Comparison of ENCODE assay signal across 1 cellular context in the genomic region with DNA sequence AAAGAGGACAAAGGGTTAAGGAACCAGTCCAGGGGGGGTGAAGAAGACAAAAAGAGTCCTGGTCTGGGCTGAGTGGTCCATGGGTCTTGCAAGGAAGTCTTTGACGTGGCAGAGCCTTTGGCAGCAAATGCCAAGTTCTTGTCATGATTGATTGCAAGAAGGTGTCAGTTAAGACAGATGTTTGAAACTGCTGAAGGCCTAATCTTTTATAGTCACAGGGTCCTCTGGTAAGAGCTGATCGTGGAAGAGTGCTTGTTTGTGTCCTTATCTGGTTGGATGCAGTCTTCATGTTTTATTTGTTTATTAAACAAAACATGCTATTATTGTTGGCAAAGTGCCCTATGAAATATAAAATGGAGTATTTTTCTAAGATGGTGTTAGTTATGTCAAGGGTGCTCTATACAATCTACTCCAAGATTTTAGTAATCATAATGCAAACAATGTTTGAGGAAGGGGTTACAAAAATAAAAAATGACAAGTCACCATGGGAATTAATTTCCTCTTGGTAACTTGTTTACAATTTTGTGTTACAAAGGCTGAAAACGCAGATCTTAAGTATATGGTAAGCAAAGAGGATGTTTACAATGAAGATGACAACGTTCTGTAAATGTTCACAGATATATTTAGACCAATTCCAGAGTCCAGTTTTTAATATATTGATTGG.
TF ChIP-seq lines count a peak whose summit lies in the region.

No MANE protein-coding gene starts in this region.

TF ChIP-seq in K562, 482 proteins besides CTCF, POLR2A, EP300 and RAD21 (continued from another document and continues in another):
- TF ChIP-seq, protein P1, sequence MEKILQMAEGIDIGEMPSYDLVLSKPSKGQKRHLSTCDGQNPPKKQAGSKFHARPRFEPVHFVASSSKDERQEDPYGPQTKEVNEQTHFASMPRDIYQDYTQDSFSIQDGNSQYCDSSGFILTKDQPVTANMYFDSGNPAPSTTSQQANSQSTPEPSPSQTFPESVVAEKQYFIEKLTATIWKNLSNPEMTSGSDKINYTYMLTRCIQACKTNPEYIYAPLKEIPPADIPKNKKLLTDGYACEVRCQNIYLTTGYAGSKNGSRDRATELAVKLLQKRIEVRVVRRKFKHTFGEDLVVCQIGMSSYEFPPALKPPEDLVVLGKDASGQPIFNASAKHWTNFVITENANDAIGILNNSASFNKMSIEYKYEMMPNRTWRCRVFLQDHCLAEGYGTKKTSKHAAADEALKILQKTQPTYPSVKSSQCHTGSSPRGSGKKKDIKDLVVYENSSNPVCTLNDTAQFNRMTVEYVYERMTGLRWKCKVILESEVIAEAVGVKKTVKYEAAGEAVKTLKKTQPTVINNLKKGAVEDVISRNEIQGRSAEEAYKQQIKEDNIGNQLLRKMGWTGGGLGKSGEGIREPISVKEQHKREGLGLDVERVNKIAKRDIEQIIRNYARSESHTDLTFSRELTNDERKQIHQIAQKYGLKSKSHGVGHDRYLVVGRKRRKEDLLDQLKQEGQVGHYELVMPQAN (IDR thresholded peaks at IDR 0.05; ENCODE audit: borderline replicate concordance) = no peak
- TF ChIP-seq, protein P2, sequence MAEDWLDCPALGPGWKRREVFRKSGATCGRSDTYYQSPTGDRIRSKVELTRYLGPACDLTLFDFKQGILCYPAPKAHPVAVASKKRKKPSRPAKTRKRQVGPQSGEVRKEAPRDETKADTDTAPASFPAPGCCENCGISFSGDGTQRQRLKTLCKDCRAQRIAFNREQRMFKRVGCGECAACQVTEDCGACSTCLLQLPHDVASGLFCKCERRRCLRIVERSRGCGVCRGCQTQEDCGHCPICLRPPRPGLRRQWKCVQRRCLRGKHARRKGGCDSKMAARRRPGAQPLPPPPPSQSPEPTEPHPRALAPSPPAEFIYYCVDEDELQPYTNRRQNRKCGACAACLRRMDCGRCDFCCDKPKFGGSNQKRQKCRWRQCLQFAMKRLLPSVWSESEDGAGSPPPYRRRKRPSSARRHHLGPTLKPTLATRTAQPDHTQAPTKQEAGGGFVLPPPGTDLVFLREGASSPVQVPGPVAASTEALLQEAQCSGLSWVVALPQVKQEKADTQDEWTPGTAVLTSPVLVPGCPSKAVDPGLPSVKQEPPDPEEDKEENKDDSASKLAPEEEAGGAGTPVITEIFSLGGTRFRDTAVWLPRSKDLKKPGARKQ (CRISPR knock-in tag; IDR thresholded peaks at IDR 0.05) = no peak
- TF ChIP-seq, protein P3, sequence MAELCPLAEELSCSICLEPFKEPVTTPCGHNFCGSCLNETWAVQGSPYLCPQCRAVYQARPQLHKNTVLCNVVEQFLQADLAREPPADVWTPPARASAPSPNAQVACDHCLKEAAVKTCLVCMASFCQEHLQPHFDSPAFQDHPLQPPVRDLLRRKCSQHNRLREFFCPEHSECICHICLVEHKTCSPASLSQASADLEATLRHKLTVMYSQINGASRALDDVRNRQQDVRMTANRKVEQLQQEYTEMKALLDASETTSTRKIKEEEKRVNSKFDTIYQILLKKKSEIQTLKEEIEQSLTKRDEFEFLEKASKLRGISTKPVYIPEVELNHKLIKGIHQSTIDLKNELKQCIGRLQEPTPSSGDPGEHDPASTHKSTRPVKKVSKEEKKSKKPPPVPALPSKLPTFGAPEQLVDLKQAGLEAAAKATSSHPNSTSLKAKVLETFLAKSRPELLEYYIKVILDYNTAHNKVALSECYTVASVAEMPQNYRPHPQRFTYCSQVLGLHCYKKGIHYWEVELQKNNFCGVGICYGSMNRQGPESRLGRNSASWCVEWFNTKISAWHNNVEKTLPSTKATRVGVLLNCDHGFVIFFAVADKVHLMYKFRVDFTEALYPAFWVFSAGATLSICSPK (IDR thresholded peaks at IDR 0.05; ENCODE audit: borderline replicate concordance) = no peak
- TF ChIP-seq GTF2E2 (tag; IDR thresholded peaks at IDR 0.05) = no peak
- TF ChIP-seq NR0B1 (IDR thresholded peaks at IDR 0.05; ENCODE audit: partially characterized antibody) = no peak
- no peak for TF ChIP-seq EHMT2 (IDR thresholded peaks at IDR 0.05)
- TF ChIP-seq SRSF9 (IDR thresholded peaks at IDR 0.05; ENCODE audit: borderline replicate concordance, low read depth, low read length) = no peak
- no peak for TF ChIP-seq TAF7 (tag; IDR thresholded peaks at IDR 0.05)
- TF ChIP-seq YBX1 (IDR thresholded peaks at IDR 0.05) = no peak
- TF ChIP-seq PPARD (CRISPR knock-in tag; IDR thresholded peaks at IDR 0.05) = no peak
- TF ChIP-seq TFAM (CRISPR knock-in tag; conservative IDR thresholded peaks at IDR 0.05) = no peak
- TF ChIP-seq TAF1 (IDR thresholded peaks at IDR 0.05; ENCODE audit: control insufficient read depth, extremely low read depth, insufficient read depth, low read length, severe bottlenecking) = no peak
- no peak for TF ChIP-seq RBM17 (IDR thresholded peaks at IDR 0.05; ENCODE audit: borderline replicate concordance, low read depth, low read length)
- TF ChIP-seq, protein P4, sequence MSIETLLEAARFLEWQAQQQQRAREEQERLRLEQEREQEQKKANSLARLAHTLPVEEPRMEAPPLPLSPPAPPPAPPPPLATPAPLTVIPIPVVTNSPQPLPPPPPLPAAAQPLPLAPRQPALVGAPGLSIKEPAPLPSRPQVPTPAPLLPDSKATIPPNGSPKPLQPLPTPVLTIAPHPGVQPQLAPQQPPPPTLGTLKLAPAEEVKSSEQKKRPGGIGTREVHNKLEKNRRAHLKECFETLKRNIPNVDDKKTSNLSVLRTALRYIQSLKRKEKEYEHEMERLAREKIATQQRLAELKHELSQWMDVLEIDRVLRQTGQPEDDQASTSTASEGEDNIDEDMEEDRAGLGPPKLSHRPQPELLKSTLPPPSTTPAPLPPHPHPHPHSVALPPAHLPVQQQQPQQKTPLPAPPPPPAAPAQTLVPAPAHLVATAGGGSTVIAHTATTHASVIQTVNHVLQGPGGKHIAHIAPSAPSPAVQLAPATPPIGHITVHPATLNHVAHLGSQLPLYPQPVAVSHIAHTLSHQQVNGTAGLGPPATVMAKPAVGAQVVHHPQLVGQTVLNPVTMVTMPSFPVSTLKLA (conservative IDR thresholded peaks at IDR 0.05) = no peak
- peak; percentile 56 for TF ChIP-seq TEAD4 (IDR thresholded peaks at IDR 0.05; ENCODE audit: low read length)
- no peak for TF ChIP-seq TEAD4 (CRISPR knock-in tag; IDR thresholded peaks at IDR 0.05; ENCODE audit: borderline replicate concordance)
- TF ChIP-seq, protein P5, sequence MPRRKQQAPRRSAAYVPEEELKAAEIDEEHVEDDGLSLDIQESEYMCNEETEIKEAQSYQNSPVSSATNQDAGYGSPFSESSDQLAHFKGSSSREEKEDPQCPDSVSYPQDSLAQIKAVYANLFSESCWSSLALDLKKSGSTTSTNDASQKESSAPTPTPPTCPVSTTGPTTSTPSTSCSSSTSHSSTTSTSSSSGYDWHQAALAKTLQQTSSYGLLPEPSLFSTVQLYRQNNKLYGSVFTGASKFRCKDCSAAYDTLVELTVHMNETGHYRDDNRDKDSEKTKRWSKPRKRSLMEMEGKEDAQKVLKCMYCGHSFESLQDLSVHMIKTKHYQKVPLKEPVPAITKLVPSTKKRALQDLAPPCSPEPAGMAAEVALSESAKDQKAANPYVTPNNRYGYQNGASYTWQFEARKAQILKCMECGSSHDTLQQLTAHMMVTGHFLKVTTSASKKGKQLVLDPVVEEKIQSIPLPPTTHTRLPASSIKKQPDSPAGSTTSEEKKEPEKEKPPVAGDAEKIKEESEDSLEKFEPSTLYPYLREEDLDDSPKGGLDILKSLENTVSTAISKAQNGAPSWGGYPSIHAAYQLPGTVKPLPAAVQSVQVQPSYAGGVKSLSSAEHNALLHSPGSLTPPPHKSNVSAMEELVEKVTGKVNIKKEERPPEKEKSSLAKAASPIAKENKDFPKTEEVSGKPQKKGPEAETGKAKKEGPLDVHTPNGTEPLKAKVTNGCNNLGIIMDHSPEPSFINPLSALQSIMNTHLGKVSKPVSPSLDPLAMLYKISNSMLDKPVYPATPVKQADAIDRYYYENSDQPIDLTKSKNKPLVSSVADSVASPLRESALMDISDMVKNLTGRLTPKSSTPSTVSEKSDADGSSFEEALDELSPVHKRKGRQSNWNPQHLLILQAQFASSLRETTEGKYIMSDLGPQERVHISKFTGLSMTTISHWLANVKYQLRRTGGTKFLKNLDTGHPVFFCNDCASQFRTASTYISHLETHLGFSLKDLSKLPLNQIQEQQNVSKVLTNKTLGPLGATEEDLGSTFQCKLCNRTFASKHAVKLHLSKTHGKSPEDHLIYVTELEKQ (CRISPR knock-in tag; IDR thresholded peaks at IDR 0.05) = no peak
- TF ChIP-seq E2F8 (IDR thresholded peaks at IDR 0.05; ENCODE audit: low read depth, partially characterized antibody) = no peak
- TF ChIP-seq, protein P6, sequence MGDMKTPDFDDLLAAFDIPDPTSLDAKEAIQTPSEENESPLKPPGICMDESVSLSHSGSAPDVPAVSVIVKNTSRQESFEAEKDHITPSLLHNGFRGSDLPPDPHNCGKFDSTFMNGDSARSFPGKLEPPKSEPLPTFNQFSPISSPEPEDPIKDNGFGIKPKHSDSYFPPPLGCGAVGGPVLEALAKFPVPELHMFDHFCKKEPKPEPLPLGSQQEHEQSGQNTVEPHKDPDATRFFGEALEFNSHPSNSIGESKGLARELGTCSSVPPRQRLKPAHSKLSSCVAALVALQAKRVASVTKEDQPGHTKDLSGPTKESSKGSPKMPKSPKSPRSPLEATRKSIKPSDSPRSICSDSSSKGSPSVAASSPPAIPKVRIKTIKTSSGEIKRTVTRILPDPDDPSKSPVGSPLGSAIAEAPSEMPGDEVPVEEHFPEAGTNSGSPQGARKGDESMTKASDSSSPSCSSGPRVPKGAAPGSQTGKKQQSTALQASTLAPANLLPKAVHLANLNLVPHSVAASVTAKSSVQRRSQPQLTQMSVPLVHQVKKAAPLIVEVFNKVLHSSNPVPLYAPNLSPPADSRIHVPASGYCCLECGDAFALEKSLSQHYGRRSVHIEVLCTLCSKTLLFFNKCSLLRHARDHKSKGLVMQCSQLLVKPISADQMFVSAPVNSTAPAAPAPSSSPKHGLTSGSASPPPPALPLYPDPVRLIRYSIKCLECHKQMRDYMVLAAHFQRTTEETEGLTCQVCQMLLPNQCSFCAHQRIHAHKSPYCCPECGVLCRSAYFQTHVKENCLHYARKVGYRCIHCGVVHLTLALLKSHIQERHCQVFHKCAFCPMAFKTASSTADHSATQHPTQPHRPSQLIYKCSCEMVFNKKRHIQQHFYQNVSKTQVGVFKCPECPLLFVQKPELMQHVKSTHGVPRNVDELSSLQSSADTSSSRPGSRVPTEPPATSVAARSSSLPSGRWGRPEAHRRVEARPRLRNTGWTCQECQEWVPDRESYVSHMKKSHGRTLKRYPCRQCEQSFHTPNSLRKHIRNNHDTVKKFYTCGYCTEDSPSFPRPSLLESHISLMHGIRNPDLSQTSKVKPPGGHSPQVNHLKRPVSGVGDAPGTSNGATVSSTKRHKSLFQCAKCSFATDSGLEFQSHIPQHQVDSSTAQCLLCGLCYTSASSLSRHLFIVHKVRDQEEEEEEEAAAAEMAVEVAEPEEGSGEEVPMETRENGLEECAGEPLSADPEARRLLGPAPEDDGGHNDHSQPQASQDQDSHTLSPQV (IDR thresholded peaks at IDR 0.05) = peak; percentile 62
- TF ChIP-seq CC2D1A (IDR thresholded peaks at IDR 0.05) = no peak
- TF ChIP-seq ZNF584 (CRISPR knock-in tag; IDR thresholded peaks at IDR 0.05; ENCODE audit: low read depth) = no peak
- TF ChIP-seq TRIM28 (IDR thresholded peaks at IDR 0.05) = no peak
- no peak for TF ChIP-seq NR2C2 (CRISPR knock-in tag; IDR thresholded peaks at IDR 0.05)
- TF ChIP-seq NR2C2 (tag; IDR thresholded peaks at IDR 0.05) = no peak
- TF ChIP-seq TGIF2 (CRISPR knock-in tag; IDR thresholded peaks at IDR 0.05) = no peak
- TF ChIP-seq SIN3B (IDR thresholded peaks at IDR 0.05; ENCODE audit: low read depth) = no peak
- no peak for TF ChIP-seq ZBTB2 (IDR thresholded peaks at IDR 0.05)
- TF ChIP-seq SETDB1 (IDR thresholded peaks at IDR 0.05; ENCODE audit: low read length) = no peak
- TF ChIP-seq CREBBP (IDR thresholded peaks at IDR 0.05; ENCODE audit: low read depth, low read length) = no peak
- TF ChIP-seq ZNF134 (CRISPR knock-in tag; conservative IDR thresholded peaks at IDR 0.05) = no peak; the same call in 1 of the 2 replicates
- no peak for TF ChIP-seq BRCA1 (IDR thresholded peaks at IDR 0.05)
- no peak for TF ChIP-seq BRCA1 (CRISPR knock-in tag; IDR thresholded peaks at IDR 0.05)
- no peak for TF ChIP-seq ZNF780A (CRISPR knock-in tag; IDR thresholded peaks at IDR 0.05)
- no peak for TF ChIP-seq CREM (IDR thresholded peaks at IDR 0.05; ENCODE audit: low read depth)
- no peak for TF ChIP-seq NR4A1 (CRISPR knock-in tag; IDR thresholded peaks at IDR 0.05)
- peak; percentile 86 for TF ChIP-seq NR4A1 (tag; IDR thresholded peaks at IDR 0.05)
- TF ChIP-seq NUFIP1 (IDR thresholded peaks at IDR 0.05; ENCODE audit: partially characterized antibody) = no peak
- TF ChIP-seq TBL1XR1 (IDR thresholded peaks at IDR 0.05; ENCODE audit: low read length in 2 of 2) = no peak
- no peak for TF ChIP-seq ZSCAN29 (IDR thresholded peaks at IDR 0.05)
- no peak for TF ChIP-seq FOSL1 (tag; conservative IDR thresholded peaks at IDR 0.05)
